ENCODE assay signal across 1 cellular context in the genomic region with DNA sequence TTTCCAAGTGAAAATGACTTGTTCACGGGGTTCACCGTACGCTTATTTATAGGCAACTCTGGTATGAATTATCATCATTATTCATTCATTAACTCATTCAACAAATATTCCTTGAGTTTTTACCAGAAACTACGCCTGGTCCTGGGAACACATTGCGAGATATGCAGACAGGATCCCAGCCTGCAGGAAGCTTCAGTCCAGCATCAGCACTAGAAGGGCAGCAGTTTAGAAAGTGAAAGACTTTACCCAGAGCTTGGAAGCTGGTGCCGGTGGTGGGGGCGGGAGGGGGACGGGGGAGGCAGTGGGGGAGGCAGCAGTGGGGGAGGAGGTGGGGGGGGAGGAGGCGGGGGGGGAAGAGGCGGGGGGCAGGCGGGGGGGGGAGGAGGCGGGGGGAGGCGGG.
TF ChIP-seq lines count a peak whose summit lies in the region.

No MANE protein-coding gene starts in this region.

TF ChIP-seq in GM12878, 131 proteins besides CTCF, POLR2A, EP300 and RAD21:
- TF ChIP-seq IRF4 (IDR thresholded peaks at IDR 0.05; ENCODE audit: low read depth, low read length): no peak
